14 cellular contexts compared by ENCODE assay signal in genomic region chr7:2321020-2321419, GRCh38. TPM values are rescaled to one million over a fixed set of nuclear protein-coding genes. Genes with fewer than 3 reads are reported as not detected.
DNase-seq lines count a peak whose midpoint lies in the region; ATAC-seq, FAIRE-seq and TF ChIP-seq lines count a peak whose summit lies in the region.
"Had no signal": no experiment of that assay in that cellular context is flagged by ENCODE, and none has a peak within 500 bp of the region (broad histone marks: within the 10 kb centered on the region; RNA-seq: fewer than 3 reads in every experiment).

No MANE protein-coding gene starts in this region.

- no peaks in the 10 kb centered on the region for H3K27me3 ChIP-seq in astrocyte (ENCODE audit: insufficient read depth, low read length)

- FAIRE-seq in astrocyte (lab: Jason Lieb, UNC), result no peak
- FAIRE-seq: endometrium had no signal

- no peaks in the 10 kb centered on the region for H3K36me3 ChIP-seq in astrocyte (ENCODE audit: insufficient read depth, low read length)

- no peaks in the 10 kb centered on the region for H3K4me1 Mint-ChIP-seq in HFFc6 (ENCODE audit: low read depth)
- no peaks in the 10 kb centered on the region for H3K4me1 Mint-ChIP-seq in astrocyte (ENCODE audit: low read depth, unreplicated experiment)

- ATAC-seq in HG02623 (IDR thresholded peaks at IDR 0.05; ENCODE audit: unreplicated experiment), result no peak
- ATAC-seq: activated CD8-positive, alpha-beta T cell treated with anti-CD3 and anti-CD28 coated beads, Interleukin-2, amount 10 ng/mL, durations not matched to agents 7 days and 5 days; naive thymus-derived CD4-positive, alpha-beta T cell had no signal

- peak; percentile 25 for DNase-seq in AG20443 (ENCODE audit: low spot score)
- DNase-seq in HFFc6, result peak; percentile 7
- no peak for DNase-seq in astrocyte (ENCODE audit: low read depth)
- peak; percentile 81 for DNase-seq in islet precursor cell
- DNase-seq in NOMO-1 (lab: John Stamatoyannopoulos, UW; ENCODE audit: unreplicated experiment in 2 of 2), result no peak
- no peak for DNase-seq in COR-L47 (lab: John Stamatoyannopoulos, UW)
- no peak for DNase-seq in NCI-H1694 (lab: John Stamatoyannopoulos, UW)
- DNase-seq: activated CD8-positive, alpha-beta T cell treated with anti-CD3 and anti-CD28 coated beads, Interleukin-2, amount 10 ng/mL, durations not matched to agents 7 days and 5 days; CD4-positive, CD25-positive, alpha-beta regulatory T cell; naive thymus-derived CD4-positive, alpha-beta T cell had no signal

- no peaks in the 10 kb centered on the region for H4K20me1 ChIP-seq in astrocyte (ENCODE audit: insufficient read depth, low read length)

- H3K27me3 Mint-ChIP-seq in HFFc6 (ENCODE audit: insufficient read depth) (no peaks in the 10 kb centered on the region), astrocyte (ENCODE audit: low read depth, unreplicated experiment) (peaks cover 2% of the 10 kb centered on the region)
- H3K27me3 Mint-ChIP-seq: activated naive CD8-positive, alpha-beta T cell had no signal

- no peaks in the 10 kb centered on the region for H3K79me2 ChIP-seq in astrocyte (ENCODE audit: insufficient read depth, low read length)

- H3K4me3 ChIP-seq in astrocyte (ENCODE audit: insufficient read depth, low read depth, low read length), result no peak overlapping the region
- H3K4me3 ChIP-seq: skin epidermis had no signal

- H3K27ac ChIP-seq in astrocyte (ENCODE audit: low read depth, low read length), result no peak overlapping the region
- H3K27ac ChIP-seq: skin epidermis had no signal

- H3K4me2 ChIP-seq in astrocyte (ENCODE audit: low read length), result peak overlapping the region; percentile 47

- H3K4me3 Mint-ChIP-seq in HFFc6 (no peak overlapping the region), astrocyte (ENCODE audit: unreplicated experiment) (no peak overlapping the region)
- H3K4me3 Mint-ChIP-seq: activated CD8-positive, alpha-beta T cell treated with anti-CD3 and anti-CD28 coated beads, Interleukin-2, amount 10 ng/mL, durations not matched to agents 7 days and 5 days; activated naive CD8-positive, alpha-beta T cell; CD4-positive, CD25-positive, alpha-beta regulatory T cell; naive thymus-derived CD4-positive, alpha-beta T cell had no signal

- peaks cover 7% of the 10 kb centered on the region for H3K4me1 ChIP-seq in astrocyte (ENCODE audit: insufficient read depth, low read length)

- H3K27ac Mint-ChIP-seq in HFFc6, result no peak overlapping the region
- no peak overlapping the region for H3K27ac Mint-ChIP-seq in astrocyte (ENCODE audit: unreplicated experiment)
- H3K27ac Mint-ChIP-seq: activated CD8-positive, alpha-beta T cell treated with anti-CD3 and anti-CD28 coated beads, Interleukin-2, amount 10 ng/mL, durations not matched to agents 7 days and 5 days; activated naive CD8-positive, alpha-beta T cell; CD4-positive, CD25-positive, alpha-beta regulatory T cell had no signal

- H3K36me3 Mint-ChIP-seq in HFFc6 (ENCODE audit: low read depth) (no peaks in the 10 kb centered on the region), astrocyte (ENCODE audit: low read depth, unreplicated experiment) (no peaks in the 10 kb centered on the region)
- H3K36me3 Mint-ChIP-seq: activated naive CD8-positive, alpha-beta T cell; CD4-positive, CD25-positive, alpha-beta regulatory T cell; naive thymus-derived CD4-positive, alpha-beta T cell had no signal

- H3K9ac ChIP-seq in astrocyte (ENCODE audit: low read length), result no peak overlapping the region

- no peaks in the 10 kb centered on the region for H3K9me3 ChIP-seq in astrocyte (ENCODE audit: insufficient read depth, low read depth, low read length)

- H3K9me3 Mint-ChIP-seq in HFFc6 (no peaks in the 10 kb centered on the region), astrocyte (ENCODE audit: unreplicated experiment) (no peaks in the 10 kb centered on the region)
- H3K9me3 Mint-ChIP-seq: CD4-positive, CD25-positive, alpha-beta regulatory T cell; naive thymus-derived CD4-positive, alpha-beta T cell had no signal

- TF ChIP-seq CTCF in HFFc6 (IDR thresholded peaks at IDR 0.05), result 0 out of 2 replicates have a peak, but pooled peaks have one; percentile 13
- TF ChIP-seq CTCF in astrocyte (IDR thresholded peaks at IDR 0.05; ENCODE audit: insufficient read depth, low read depth, low read length), result peak; percentile 11

- peak overlapping the region; percentile 38 for H2AFZ ChIP-seq in astrocyte (ENCODE audit: low read depth, low read length)

RNA-seq across cellular contexts. Expression of gene SNX8, which starts 6.8 kb away (rescaled TPM):
- total RNA-seq in HFFc6 (2021; fragmentation: NEBNext Ultra II Directional; extraction: Animal tissue kit (Norgen Biotek cat#: 25700)), result 10 to 100 TPM; 44.6 to 67.4 (median 61.9) TPM
- total RNA-seq in astrocyte, result 20.9 and 28.9 TPM in 2 replicates

RNA-seq across cellular contexts. Expression of gene EIF3B, which starts 33.6 kb away (rescaled TPM):
- total RNA-seq in HFFc6 (2021; fragmentation: NEBNext Ultra II Directional; extraction: Animal tissue kit (Norgen Biotek cat#: 25700)), result 100 to 1,000 TPM; 175 to 207 (median 180) TPM
- 198 and 213 TPM in 2 replicates for total RNA-seq in astrocyte

Comparison
In these comparisons a context has a peak if more than half of its experiments do, and no peak if none do; other contexts are left out.
1. DNase-seq: peak in AG20443 (single experiment), HFFc6 (single experiment) and islet precursor cell (single experiment); none in astrocyte (single experiment), NOMO-1 (0 of 2), COR-L47 (single experiment) and NCI-H1694 (single experiment).